Comparison of ENCODE assay signal across 9 cellular contexts in genomic region chr3:119702530-119703527, GRCh38. TPM values are rescaled to one million over a fixed set of nuclear protein-coding genes. Genes with fewer than 3 reads are reported as not detected.
A peak's percentile ranks its signal among the peaks of the same experiment; 100 is the strongest.
DNase-seq lines count a peak whose midpoint lies in the region; ATAC-seq, FAIRE-seq and TF ChIP-seq lines count a peak whose summit lies in the region.
"Had no signal": no experiment of that assay in that cellular context is flagged by ENCODE, and none has a peak within 500 bp of the region (broad histone marks: within the 10 kb centered on the region; RNA-seq: fewer than 3 reads in every experiment).

Gene CFAP91, plus strand, starts transcription at chr3:119703022. Its CDS starts 77 bp downstream, at chr3:119703099.

- no peaks in the 10 kb centered on the region for H3K36me3 Mint-ChIP-seq in mesothelial cell of epicardium

- dilution Hi-C loops in endothelial cell of umbilical vein (cut with MboI; ENCODE audit: extremely low pct_ligation_motif_present, low sequenced_read_pairs): no loop called here

- peak within 1 kb of the TSS; percentile 73 for H3K4me3 Mint-ChIP-seq in mesothelial cell of epicardium

- no peaks in the 10 kb centered on the region for H3K9me1 ChIP-seq in endothelial cell of umbilical vein (replicated peaks; ENCODE audit: control insufficient read depth, extremely low read depth, insufficient read depth, low read length)

- H3K36me3 ChIP-seq in endothelial cell of umbilical vein (ENCODE audit: control insufficient read depth in 2 of 2, extremely low read depth in 1 of 2, insufficient read depth in 2 of 2, low read length in 2 of 2): no peaks in the 10 kb centered on the region

- no peak within 1 kb of the TSS for H3K9ac ChIP-seq in endothelial cell of umbilical vein (replicated peaks; ENCODE audit: extremely low read depth, insufficient read depth, low read length)

- no peak for TF ChIP-seq POLR2A in endothelial cell of umbilical vein (IDR thresholded peaks at IDR 0.05; ENCODE audit: low read depth, low read length)

- no peaks in the 10 kb centered on the region for H3K9me3 Mint-ChIP-seq in mesothelial cell of epicardium

- no peaks in the 10 kb centered on the region for H3K9me3 ChIP-seq in endothelial cell of umbilical vein (replicated peaks; ENCODE audit: control insufficient read depth, insufficient read depth, low read length)

- BruUV-seq in endothelial cell of umbilical vein (replicated peaks; lab: Mats Ljungman, UMichigan): TSS peak; percentile 83

- no peak for TF ChIP-seq CTCF in endothelial cell of umbilical vein (IDR thresholded peaks at IDR 0.05; ENCODE audit: extremely low read depth in 1 of 2, insufficient read depth in 1 of 2, low read depth in 1 of 2, low read length in 2 of 2)
- TF ChIP-seq CTCF in mesothelial cell of epicardium (IDR thresholded peaks at IDR 0.05; ENCODE audit: unreplicated experiment): no peak

- no peaks in the 10 kb centered on the region for H3K27me3 Mint-ChIP-seq in mesothelial cell of epicardium (ENCODE audit: low read depth)

- no peaks in the 10 kb centered on the region for H3K79me2 ChIP-seq in endothelial cell of umbilical vein (ENCODE audit: control insufficient read depth, insufficient read depth, low read length)

- H3K4me1 ChIP-seq in endothelial cell of umbilical vein (ENCODE audit: control insufficient read depth, extremely low read depth, insufficient read depth, low read length): peaks cover 7% of the 10 kb centered on the region

- peak; percentile 79 for ATAC-seq in HG03066 (IDR thresholded peaks at IDR 0.05; ENCODE audit: low read depth, unreplicated experiment)

- no peak within 1 kb of the TSS for H3K27ac Mint-ChIP-seq in mesothelial cell of epicardium

- FAIRE-seq in endothelial cell of umbilical vein (lab: Jason Lieb, UNC): peak; percentile 98

- no peaks in the 10 kb centered on the region for H4K20me1 ChIP-seq in endothelial cell of umbilical vein (replicated peaks; ENCODE audit: control insufficient read depth, extremely low read depth, insufficient read depth, low read length)

- peaks cover 21% of the 10 kb centered on the region for H3K4me1 Mint-ChIP-seq in mesothelial cell of epicardium

- peak within 1 kb of the TSS; percentile 86 for H2AFZ ChIP-seq in endothelial cell of umbilical vein (ENCODE audit: low read depth, low read length)

- peak within 1 kb of the TSS; percentile 55 for H3K4me2 ChIP-seq in endothelial cell of umbilical vein (ENCODE audit: insufficient read depth, low read length)

- DNase-seq in NCI-H2081 (lab: John Stamatoyannopoulos, UW): peak; percentile 85
- no peak for DNase-seq in NCI-H2081 treated with DMSO at 0.1 percent for 48 hours (lab: John Stamatoyannopoulos, UW)
- peak; percentile 49 for DNase-seq in NCI-H446 treated with DMSO at 0.1 percent for 48 hours (lab: John Stamatoyannopoulos, UW)
- DNase-seq in activated CD8-positive, alpha-beta memory T cell treated with anti-CD3 and anti-CD28 coated beads, Interleukin-2, amount 50 U/mL, for 48 hours: peak; percentile 89
- DNase-seq in endothelial cell of umbilical vein (ENCODE audit: low read depth, low spot score): peak; percentile 94
- peak; percentile 87 to 91 for DNase-seq in mesothelial cell of epicardium (ENCODE audit: low spot score in 2 of 2, unreplicated experiment in 2 of 2)
- peak; percentile 43 for DNase-seq in stimulated activated CD8-positive, alpha-beta memory T cell treated with anti-CD3 and anti-CD28 coated beads, Interleukin-12 subunit alpha, Interleukin-12 subunit beta, amount 100 ng/mL, for 24 hours (ENCODE audit: extremely low read depth)

- POLR2A ChIA-PET in endothelial cell of umbilical vein (lab: Charles Lee): no interaction called here

- no peak within 1 kb of the TSS for H3K27ac ChIP-seq in endothelial cell of umbilical vein (ENCODE audit: insufficient read depth, low read depth, low read length)
- H3K27ac ChIP-seq: 22Rv1 had no signal

- CTCF ChIA-PET in endothelial cell of umbilical vein (lab: Charles Lee): interaction anchor here (0.7 to 1.4 kb wide), 3 partner anchors 13 to 48 kb away, joined by 3 to 5 read pairs (median 3); no protein-coding TSS in a partner anchor

- intact Hi-C loops in endothelial cell of umbilical vein (cut with micrococcal nuclease): loop anchor here (1.0 kb wide), 1 partner anchor 66 kb away; no protein-coding TSS in a partner anchor

- peak within 1 kb of the TSS; percentile 20 to 43 (median 29) for H3K4me3 ChIP-seq in endothelial cell of umbilical vein (replicated peaks in 1 of 3; ENCODE audit: insufficient read depth in 1 of 3, low read depth in 1 of 3, low read length in 3 of 3)

- peaks cover 0 to 4% of the 10 kb centered on the region in 2 experiments for H3K27me3 ChIP-seq in endothelial cell of umbilical vein (ENCODE audit: control insufficient read depth in 2 of 2, insufficient read depth in 2 of 2, low read length in 2 of 2)

TF ChIP-seq in endothelial cell of umbilical vein, 7 proteins besides CTCF, POLR2A, EP300 and RAD21:
- peak; percentile 24 for TF ChIP-seq MAX (IDR thresholded peaks at IDR 0.05; ENCODE audit: insufficient read depth, insufficient read length)
- TF ChIP-seq POLR2AphosphoS5 (IDR thresholded peaks at IDR 0.05; ENCODE audit: insufficient read depth, low read depth, low read length): no peak

RNA-seq across cellular contexts. Expression of gene CFAP91, which starts in this region (rescaled TPM):
- 0.40 and 0.51 TPM in 2 replicates for total RNA-seq in endothelial cell of umbilical vein
- polyA plus RNA-seq in endothelial cell of umbilical vein: 0.54 and 1.0 TPM in 2 replicates
- polyA plus RNA-seq in endothelial cell of umbilical vein (2011; cell fraction: cytosol; rRNA removed): 0.43 and 0.49 TPM in 2 replicates
- 3.8 and 5.8 TPM in 2 replicates for polyA plus RNA-seq in endothelial cell of umbilical vein (2011; cell fraction: nucleus; rRNA removed)
- polyA plus RNA-seq in endothelial cell of umbilical vein (2012): not detected in 2 replicates
- polyA minus RNA-seq in endothelial cell of umbilical vein: 1.1 and 2.2 TPM in 2 replicates
- not detected for polyA minus RNA-seq in endothelial cell of umbilical vein (2011; cell fraction: cytosol; rRNA and poly(A)+ RNA removed)
- polyA minus RNA-seq in endothelial cell of umbilical vein (2011; cell fraction: nucleus; rRNA and poly(A)+ RNA removed): 2.6 and 4.1 TPM in 2 replicates
- 7.1 to 10.9 TPM (median 8.7 TPM) in 3 replicates for total RNA-seq in mesothelial cell of epicardium
